Comparison of ENCODE assay signal across 1 cellular context in genomic region chr6:83824831-83825230, GRCh38.
TF ChIP-seq lines count a peak whose summit lies in the region.

No MANE protein-coding gene starts in this region.

TF ChIP-seq in GM23338, 12 proteins besides CTCF, POLR2A, EP300 and RAD21 (continued from another document):
- TF ChIP-seq, protein P1, sequence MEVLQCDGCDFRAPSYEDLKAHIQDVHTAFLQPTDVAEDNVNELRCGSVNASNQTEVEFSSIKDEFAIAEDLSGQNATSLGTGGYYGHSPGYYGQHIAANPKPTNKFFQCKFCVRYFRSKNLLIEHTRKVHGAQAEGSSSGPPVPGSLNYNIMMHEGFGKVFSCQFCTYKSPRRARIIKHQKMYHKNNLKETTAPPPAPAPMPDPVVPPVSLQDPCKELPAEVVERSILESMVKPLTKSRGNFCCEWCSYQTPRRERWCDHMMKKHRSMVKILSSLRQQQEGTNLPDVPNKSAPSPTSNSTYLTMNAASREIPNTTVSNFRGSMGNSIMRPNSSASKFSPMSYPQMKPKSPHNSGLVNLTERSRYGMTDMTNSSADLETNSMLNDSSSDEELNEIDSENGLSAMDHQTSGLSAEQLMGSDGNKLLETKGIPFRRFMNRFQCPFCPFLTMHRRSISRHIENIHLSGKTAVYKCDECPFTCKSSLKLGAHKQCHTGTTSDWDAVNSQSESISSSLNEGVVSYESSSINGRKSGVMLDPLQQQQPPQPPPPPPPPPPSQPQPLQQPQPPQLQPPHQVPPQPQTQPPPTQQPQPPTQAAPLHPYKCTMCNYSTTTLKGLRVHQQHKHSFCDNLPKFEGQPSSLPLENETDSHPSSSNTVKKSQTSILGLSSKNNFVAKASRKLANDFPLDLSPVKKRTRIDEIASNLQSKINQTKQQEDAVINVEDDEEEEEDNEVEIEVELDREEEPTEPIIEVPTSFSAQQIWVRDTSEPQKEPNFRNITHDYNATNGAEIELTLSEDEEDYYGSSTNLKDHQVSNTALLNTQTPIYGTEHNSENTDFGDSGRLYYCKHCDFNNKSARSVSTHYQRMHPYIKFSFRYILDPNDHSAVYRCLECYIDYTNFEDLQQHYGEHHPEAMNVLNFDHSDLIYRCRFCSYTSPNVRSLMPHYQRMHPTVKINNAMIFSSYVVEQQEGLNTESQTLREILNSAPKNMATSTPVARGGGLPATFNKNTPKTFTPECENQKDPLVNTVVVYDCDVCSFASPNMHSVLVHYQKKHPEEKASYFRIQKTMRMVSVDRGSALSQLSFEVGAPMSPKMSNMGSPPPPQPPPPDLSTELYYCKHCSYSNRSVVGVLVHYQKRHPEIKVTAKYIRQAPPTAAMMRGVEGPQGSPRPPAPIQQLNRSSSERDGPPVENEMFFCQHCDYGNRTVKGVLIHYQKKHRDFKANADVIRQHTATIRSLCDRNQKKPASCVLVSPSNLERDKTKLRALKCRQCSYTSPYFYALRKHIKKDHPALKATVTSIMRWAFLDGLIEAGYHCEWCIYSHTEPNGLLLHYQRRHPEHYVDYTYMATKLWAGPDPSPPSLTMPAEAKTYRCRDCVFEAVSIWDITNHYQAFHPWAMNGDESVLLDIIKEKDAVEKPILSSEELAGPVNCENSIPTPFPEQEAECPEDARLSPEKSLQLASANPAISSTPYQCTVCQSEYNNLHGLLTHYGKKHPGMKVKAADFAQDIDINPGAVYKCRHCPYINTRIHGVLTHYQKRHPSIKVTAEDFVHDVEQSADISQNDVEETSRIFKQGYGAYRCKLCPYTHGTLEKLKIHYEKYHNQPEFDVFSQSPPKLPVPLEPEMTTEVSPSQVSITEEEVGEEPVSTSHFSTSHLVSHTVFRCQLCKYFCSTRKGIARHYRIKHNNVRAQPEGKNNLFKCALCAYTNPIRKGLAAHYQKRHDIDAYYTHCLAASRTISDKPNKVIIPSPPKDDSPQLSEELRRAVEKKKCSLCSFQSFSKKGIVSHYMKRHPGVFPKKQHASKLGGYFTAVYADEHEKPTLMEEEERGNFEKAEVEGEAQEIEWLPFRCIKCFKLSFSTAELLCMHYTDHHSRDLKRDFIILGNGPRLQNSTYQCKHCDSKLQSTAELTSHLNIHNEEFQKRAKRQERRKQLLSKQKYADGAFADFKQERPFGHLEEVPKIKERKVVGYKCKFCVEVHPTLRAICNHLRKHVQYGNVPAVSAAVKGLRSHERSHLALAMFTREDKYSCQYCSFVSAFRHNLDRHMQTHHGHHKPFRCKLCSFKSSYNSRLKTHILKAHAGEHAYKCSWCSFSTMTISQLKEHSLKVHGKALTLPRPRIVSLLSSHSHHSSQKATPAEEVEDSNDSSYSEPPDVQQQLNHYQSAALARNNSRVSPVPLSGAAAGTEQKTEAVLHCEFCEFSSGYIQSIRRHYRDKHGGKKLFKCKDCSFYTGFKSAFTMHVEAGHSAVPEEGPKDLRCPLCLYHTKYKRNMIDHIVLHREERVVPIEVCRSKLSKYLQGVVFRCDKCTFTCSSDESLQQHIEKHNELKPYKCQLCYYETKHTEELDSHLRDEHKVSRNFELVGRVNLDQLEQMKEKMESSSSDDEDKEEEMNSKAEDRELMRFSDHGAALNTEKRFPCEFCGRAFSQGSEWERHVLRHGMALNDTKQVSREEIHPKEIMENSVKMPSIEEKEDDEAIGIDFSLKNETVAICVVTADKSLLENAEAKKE (CRISPR knock-in tag; IDR thresholded peaks at IDR 0.05) = no peak
- TF ChIP-seq CREB1 (CRISPR knock-in tag; IDR thresholded peaks at IDR 0.05; ENCODE audit: low read depth) (no peak), STAT1 (IDR thresholded peaks at IDR 0.05; ENCODE audit: unreplicated experiment) (no peak)
- TF ChIP-seq, protein P2, sequence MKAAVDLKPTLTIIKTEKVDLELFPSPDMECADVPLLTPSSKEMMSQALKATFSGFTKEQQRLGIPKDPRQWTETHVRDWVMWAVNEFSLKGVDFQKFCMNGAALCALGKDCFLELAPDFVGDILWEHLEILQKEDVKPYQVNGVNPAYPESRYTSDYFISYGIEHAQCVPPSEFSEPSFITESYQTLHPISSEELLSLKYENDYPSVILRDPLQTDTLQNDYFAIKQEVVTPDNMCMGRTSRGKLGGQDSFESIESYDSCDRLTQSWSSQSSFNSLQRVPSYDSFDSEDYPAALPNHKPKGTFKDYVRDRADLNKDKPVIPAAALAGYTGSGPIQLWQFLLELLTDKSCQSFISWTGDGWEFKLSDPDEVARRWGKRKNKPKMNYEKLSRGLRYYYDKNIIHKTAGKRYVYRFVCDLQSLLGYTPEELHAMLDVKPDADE (IDR thresholded peaks at IDR 0.05) = no peak
